In genomic region chr5:134552301-134552700, GRCh38 we compare ENCODE assay signal across 10 cellular contexts. TPM values are rescaled to one million over a fixed set of nuclear protein-coding genes. Genes with fewer than 3 reads are reported as not detected.
DNase-seq lines count a peak whose midpoint lies in the region; ATAC-seq and TF ChIP-seq lines count a peak whose summit lies in the region.
"Had no signal": no experiment of that assay in that cellular context is flagged by ENCODE, and none has a peak within 500 bp of the region (broad histone marks: within the 10 kb centered on the region; RNA-seq: fewer than 3 reads in every experiment).

No MANE protein-coding gene starts in this region.

- peaks cover 16% of the 10 kb centered on the region for H4K20me1 ChIP-seq in SK-N-SH (ENCODE audit: insufficient read depth)

- H3K36me3 Mint-ChIP-seq in nephron progenitor cell (ENCODE audit: low read depth) = no peaks in the 10 kb centered on the region
- H3K36me3 Mint-ChIP-seq in activated T-helper 1 cell treated with anti-CD3 and anti-CD28 coated beads, Interleukin-12 subunit alpha, Interleukin-12 subunit beta, Interleukin-2, Interleukin-4 antibody, amounts not matched to agents 30 ng/mL and 10 ng/mL and 1 ng/mL, durations not matched to agents 14 hours and 24 hours and 36 hours (ENCODE audit: low read depth) = peaks cover 46% of the 10 kb centered on the region

- no peak for TF ChIP-seq RAD21 in SK-N-SH (IDR thresholded peaks at IDR 0.05; ENCODE audit: low read length)

- no peak for ATAC-seq in GM21737 (IDR thresholded peaks at IDR 0.05; ENCODE audit: unreplicated experiment)

- no peak overlapping the region for H4K12ac ChIP-seq in trophoblast cell (ENCODE audit: low read depth, low read length)

- peaks cover 52% of the 10 kb centered on the region for H3K4me1 Mint-ChIP-seq in nephron progenitor cell
- peaks cover 46% of the 10 kb centered on the region for H3K4me1 Mint-ChIP-seq in activated T-helper 1 cell treated with anti-CD3 and anti-CD28 coated beads, Interleukin-12 subunit alpha, Interleukin-12 subunit beta, Interleukin-2, Interleukin-4 antibody, amounts not matched to agents 30 ng/mL and 10 ng/mL and 1 ng/mL, durations not matched to agents 14 hours and 24 hours and 36 hours (ENCODE audit: low read depth)

- no peak overlapping the region for H2BK12ac ChIP-seq in trophoblast cell (ENCODE audit: low read length)

- no peak overlapping the region for H2AK5ac ChIP-seq in trophoblast cell (ENCODE audit: low read length)

- CTCF ChIA-PET in SK-N-SH (lab: Yijun Ruan, JAX) = no interaction called here

- no peak overlapping the region for H2BK5ac ChIP-seq in trophoblast cell (ENCODE audit: low read depth, low read length, poor library complexity)

- H3K79me2 ChIP-seq in SK-N-SH (ENCODE audit: insufficient read depth) (peaks cover 39% of the 10 kb centered on the region), trophoblast cell (ENCODE audit: control insufficient read depth, insufficient read depth, low read length, poor library complexity) (no peaks in the 10 kb centered on the region)

- H3K9ac ChIP-seq in SK-N-SH (peak overlapping the region; percentile 37; the same call in 1 of the 2 replicates), trophoblast cell (ENCODE audit: low read length) (no peak overlapping the region)

- no peaks in the 10 kb centered on the region for H3K27me3 Mint-ChIP-seq in nephron progenitor cell (ENCODE audit: low read depth, poor library complexity)
- H3K27me3 Mint-ChIP-seq in activated T-helper 1 cell treated with anti-CD3 and anti-CD28 coated beads, Interleukin-12 subunit alpha, Interleukin-12 subunit beta, Interleukin-2, Interleukin-4 antibody, amounts not matched to agents 30 ng/mL and 10 ng/mL and 1 ng/mL, durations not matched to agents 14 hours and 24 hours and 36 hours (ENCODE audit: insufficient read depth) = no peaks in the 10 kb centered on the region

- no peak overlapping the region for H3K4me3 ChIP-seq in SK-N-SH (ENCODE audit: low read depth in 2 of 2, low read length in 1 of 2)
- H3K4me3 ChIP-seq in fibroblast of pulmonary artery (replicated peaks; ENCODE audit: low read depth, low read length) = no peak overlapping the region
- no peak overlapping the region for H3K4me3 ChIP-seq in trophoblast cell (ENCODE audit: low read depth, low read length)
- H3K4me3 ChIP-seq: cardiac muscle cell had no signal

- H2AFZ ChIP-seq in SK-N-SH (ENCODE audit: low read depth) (no peak overlapping the region), trophoblast cell (ENCODE audit: insufficient read depth, low read length, poor library complexity) (no peak overlapping the region)

- H3K36me3 ChIP-seq in SK-N-SH (replicated peaks in 1 of 2; ENCODE audit: control insufficient read depth in 1 of 2, insufficient read depth in 2 of 2, low read length in 1 of 2) = peaks cover 0 to 9% of the 10 kb centered on the region in 2 experiments
- H3K36me3 ChIP-seq in trophoblast cell (ENCODE audit: control insufficient read depth in 1 of 2, insufficient read depth in 2 of 2, low read length in 2 of 2) = peaks cover 0 to 8% of the 10 kb centered on the region in 2 experiments
- H3K36me3 ChIP-seq: cardiac muscle cell had no signal

- H3K9me2 ChIP-seq in SK-N-SH = no peaks in the 10 kb centered on the region

- in situ Hi-C loops in Caki2 (cut with HindIII; ENCODE audit: low pct_unique_long_range_greater_than_20kb, low sequenced_read_pairs) = no loop called here

- H3K4me3 Mint-ChIP-seq in nephron progenitor cell = no peak overlapping the region
- H3K4me3 Mint-ChIP-seq in activated T-helper 1 cell treated with anti-CD3 and anti-CD28 coated beads, Interleukin-12 subunit alpha, Interleukin-12 subunit beta, Interleukin-2, Interleukin-4 antibody, amounts not matched to agents 30 ng/mL and 10 ng/mL and 1 ng/mL, durations not matched to agents 14 hours and 24 hours and 36 hours = no peak overlapping the region
- H3K4me3 Mint-ChIP-seq: T-helper 1 cell treated with Interleukin-12 subunit alpha and Interleukin-12 subunit beta and Interleukin-4 antibody, amounts not matched to agents 30 μg/mL and 1 μg/mL, for 36 hours had no signal

- peak in 1 of 2 experiments; percentile 79; a peak in 1 of 4 replicates for TF ChIP-seq EP300 in SK-N-SH (IDR thresholded peaks at IDR 0.05; ENCODE audit: borderline replicate concordance in 1 of 2, low read depth in 1 of 2, low read length in 1 of 2)

- H3K27me3 ChIP-seq in SK-N-SH (ENCODE audit: insufficient read depth) (no peaks in the 10 kb centered on the region), trophoblast cell (ENCODE audit: insufficient read depth, low read length) (no peaks in the 10 kb centered on the region)
- H3K27me3 ChIP-seq: cardiac muscle cell had no signal

- POLR2A ChIA-PET in SK-N-SH (lab: Yijun Ruan, JAX) = no interaction called here

- peaks cover 45% of the 10 kb centered on the region for H3F3A ChIP-seq in SK-N-SH (replicated peaks; ENCODE audit: insufficient read depth)

- H3K4me2 ChIP-seq in SK-N-SH (peak overlapping the region; percentile 62), trophoblast cell (ENCODE audit: low read length) (no peak overlapping the region)

- H3K23ac ChIP-seq in trophoblast cell (ENCODE audit: low read length) = no peak overlapping the region

- H4K91ac ChIP-seq in trophoblast cell (ENCODE audit: low read depth, low read length) = no peak overlapping the region

- H3K18ac ChIP-seq in trophoblast cell (ENCODE audit: low read length) = no peak overlapping the region

- H3K9me3 Mint-ChIP-seq in nephron progenitor cell = no peaks in the 10 kb centered on the region
- no peaks in the 10 kb centered on the region for H3K9me3 Mint-ChIP-seq in activated T-helper 1 cell treated with anti-CD3 and anti-CD28 coated beads, Interleukin-12 subunit alpha, Interleukin-12 subunit beta, Interleukin-2, Interleukin-4 antibody, amounts not matched to agents 30 ng/mL and 10 ng/mL and 1 ng/mL, durations not matched to agents 14 hours and 24 hours and 36 hours
- H3K9me3 Mint-ChIP-seq: T-helper 1 cell treated with Interleukin-12 subunit alpha and Interleukin-12 subunit beta and Interleukin-4 antibody, amounts not matched to agents 30 μg/mL and 1 μg/mL, for 36 hours had no signal

- H3K14ac ChIP-seq in trophoblast cell (ENCODE audit: low read length) = no peak overlapping the region

- H3K4ac ChIP-seq in trophoblast cell (ENCODE audit: low read depth, low read length) = no peak overlapping the region

- H3K9me3 ChIP-seq in SK-N-SH = no peaks in the 10 kb centered on the region
- peaks cover 8% of the 10 kb centered on the region for H3K9me3 ChIP-seq in trophoblast cell (ENCODE audit: insufficient read depth, low read depth, low read length)

- intact Hi-C loops in activated T-helper 1 cell treated with anti-CD3 and anti-CD28 coated beads, Interleukin-12 subunit alpha, Interleukin-12 subunit beta, Interleukin-2, Interleukin-4 antibody, amounts not matched to agents 30 ng/mL and 10 ng/mL and 1 ng/mL, durations not matched to agents 14 hours and 24 hours and 36 hours (cut with micrococcal nuclease) = no loop called here

- no peak overlapping the region for H4K8ac ChIP-seq in trophoblast cell (ENCODE audit: low read depth, low read length)

- no peak overlapping the region for H2BK120ac ChIP-seq in trophoblast cell (ENCODE audit: insufficient read depth, low read length, poor library complexity)

- H3K4me1 ChIP-seq in SK-N-SH (ENCODE audit: control insufficient read depth in 1 of 2, insufficient read depth in 2 of 2, low read depth in 1 of 2, low read length in 1 of 2) = peaks cover 60 to 68% of the 10 kb centered on the region in 2 experiments
- no peaks in the 10 kb centered on the region for H3K4me1 ChIP-seq in trophoblast cell (ENCODE audit: control insufficient read depth in 1 of 2, insufficient read depth in 2 of 2, low read length in 2 of 2)

- WGBS in SK-N-SH (ENCODE audit: low lambda C conversion rate) = 32% methylated on average over 3 of the region's 3 CpGs
- no CpG with 5 or more reads among the region's 3 CpGs for WGBS in trophoblast cell (ENCODE audit: extremely low coverage, insufficient coverage, insufficient read length)

- no peak for TF ChIP-seq CTCF in SK-N-SH (IDR thresholded peaks at IDR 0.05)
- TF ChIP-seq CTCF in fibroblast of pulmonary artery (IDR thresholded peaks at IDR 0.05; ENCODE audit: low read length, missing control alignments) = no peak
- no peak for TF ChIP-seq CTCF in nephron progenitor cell (IDR thresholded peaks at IDR 0.05)

- H3K79me1 ChIP-seq in trophoblast cell (ENCODE audit: low read length) = no peaks in the 10 kb centered on the region

- peak; percentile 58 for DNase-seq in Caki2 (ENCODE audit: low read depth)
- no peak for DNase-seq in SK-N-SH
- peak; percentile 98 for DNase-seq in fibroblast of pulmonary artery (ENCODE audit: low read depth)
- DNase-seq in trophoblast cell = peak; percentile 30 to 72
- no peak for DNase-seq in activated CD4-positive, alpha-beta T cell treated with anti-CD3 and anti-CD28 coated beads for 48 hours
- no peak for DNase-seq in nephron progenitor cell
- no peak for DNase-seq in activated T-helper 1 cell treated with anti-CD3 and anti-CD28 coated beads, Interleukin-12 subunit alpha, Interleukin-12 subunit beta, Interleukin-2, Interleukin-4 antibody, amounts not matched to agents 30 ng/mL and 10 ng/mL and 1 ng/mL, durations not matched to agents 14 hours and 24 hours and 36 hours (ENCODE audit: low spot score)

- peak overlapping the region; percentile 47 to 89 for H3K27ac ChIP-seq in SK-N-SH (ENCODE audit: low read depth in 2 of 2, low read length in 1 of 2)
- H3K27ac ChIP-seq in trophoblast cell (ENCODE audit: low read depth, low read length) = no peak overlapping the region
- H3K27ac ChIP-seq: cardiac muscle cell had no signal

- no peak overlapping the region for H3K27ac Mint-ChIP-seq in nephron progenitor cell
- H3K27ac Mint-ChIP-seq in activated T-helper 1 cell treated with anti-CD3 and anti-CD28 coated beads, Interleukin-12 subunit alpha, Interleukin-12 subunit beta, Interleukin-2, Interleukin-4 antibody, amounts not matched to agents 30 ng/mL and 10 ng/mL and 1 ng/mL, durations not matched to agents 14 hours and 24 hours and 36 hours = no peak overlapping the region

TF ChIP-seq in SK-N-SH, 30 proteins besides CTCF, POLR2A, EP300 and RAD21 (continues in another document):
- no peak for TF ChIP-seq USF1 (IDR thresholded peaks at IDR 0.05; ENCODE audit: borderline replicate concordance, low read depth)

RNA-seq across cellular contexts. Expression of gene JADE2, which starts 26.8 kb away (rescaled TPM):
- total RNA-seq in Caki2 (2014; rRNA removed; shearing (Covaris generic); ENCODE audit: low replicate concordance) = 36.4 and 36.9 TPM in 2 replicates
- 25.7 and 26.5 TPM in 2 replicates for polyA plus RNA-seq in SK-N-SH (2012; rRNA removed)
- 10.2 and 17.2 TPM in 2 replicates for polyA plus RNA-seq in SK-N-SH (2012; cell fraction: cytosol; rRNA removed)
- 27.7 and 28.0 TPM in 2 replicates for polyA plus RNA-seq in SK-N-SH (2012; cell fraction: nucleus; rRNA removed)
- polyA plus RNA-seq in trophoblast cell (2013) = 3.8 TPM in 2 replicates
- 70.2 and 74.3 TPM in 2 replicates for total RNA-seq in activated T-helper 1 cell treated with anti-CD3 and anti-CD28 coated beads, Interleukin-12 subunit alpha, Interleukin-12 subunit beta, Interleukin-2, Interleukin-4 antibody, amounts not matched to agents 30 ng/mL and 10 ng/mL and 1 ng/mL, durations not matched to agents 14 hours and 24 hours and 36 hours

Comparison
In these comparisons a context has a peak if more than half of its experiments do, and no peak if none do; other contexts are left out.
1. DNase-seq: peak in Caki2 (single experiment), fibroblast of pulmonary artery (single experiment) and trophoblast cell (2 of 2); none in SK-N-SH (single experiment), activated CD4-positive, alpha-beta T cell treated with anti-CD3 and anti-CD28 coated beads for 48 hours (single experiment), nephron progenitor cell (single experiment) and activated T-helper 1 cell treated with anti-CD3 and anti-CD28 coated beads, Interleukin-12 subunit alpha, Interleukin-12 subunit beta, Interleukin-2, Interleukin-4 antibody, amounts not matched to agents 30 ng/mL and 10 ng/mL and 1 ng/mL, durations not matched to agents 14 hours and 24 hours and 36 hours (single experiment).